21 cellular contexts compared by ENCODE assay signal in genomic region chr10:112622786-112623185, GRCh38.
DNase-seq lines count a peak whose midpoint lies in the region; ATAC-seq and TF ChIP-seq lines count a peak whose summit lies in the region.
"Had no signal": no experiment of that assay in that cellular context is flagged by ENCODE, and none has a peak within 500 bp of the region (broad histone marks: within the 10 kb centered on the region; RNA-seq: fewer than 3 reads in every experiment).

No MANE protein-coding gene starts in this region.

- H2BK120ac ChIP-seq in IMR-90 (ENCODE audit: low read depth, low read length) = no peak overlapping the region

- BruUV-seq in IMR-90 (replicated peaks; lab: Mats Ljungman, UMichigan) = no TSS peak

- H4K91ac ChIP-seq in IMR-90 (ENCODE audit: insufficient read depth, low read depth, low read length) = no peak overlapping the region

- no peak overlapping the region for H3K4me2 ChIP-seq in IMR-90 (ENCODE audit: low read depth, low read length)

- in situ Hi-C loops in IMR-90 (cut with MboI; ENCODE audit: low sequenced_read_pairs) = no loop called here

- POLR2A ChIA-PET in IMR-90 (lab: Charles Lee; ENCODE audit: unreplicated experiment) (interaction anchor here (0.6 kb wide), 1 partner anchor 36 kb away, joined by 3 read pairs; no protein-coding TSS in a partner anchor), RWPE1 (lab: Yijun Ruan, JAX; ENCODE audit: low non-redundant PET) (no interaction called here)

- DNase-seq in GM03348 (ENCODE audit: low spot score) (peak; percentile 11), IMR-90 (peak; percentile 5), fibroblast of peridontal ligament (ENCODE audit: extremely low read depth) (peak; percentile 9), sciatic nerve (ENCODE audit: low spot score) (no peak), RWPE1 (ENCODE audit: low spot score) (no peak), left ventricle myocardium inferior (no peak), amniotic stem cell (lab: John Stamatoyannopoulos, UW) (no peak)
- DNase-seq: ACHN; Caco-2; CD4-positive, CD25-positive, alpha-beta regulatory T cell; DMS153; EL; KBM-7; NCI-H1436 treated with DMSO at 0.1 percent for 48 hours; NCI-H2029 treated with DMSO at 0.1 percent for 48 hours; NCI-H510A; NCI-H774; PC-3 had no signal

- H2BK15ac ChIP-seq in IMR-90 (ENCODE audit: low read depth, low read length) = no peak overlapping the region

- intact Hi-C loops in IMR-90 (cut with micrococcal nuclease) = no loop called here
- intact Hi-C loops in sciatic nerve (cut with DNase I) = no loop called here
- intact Hi-C loops in left ventricle myocardium inferior (cut with micrococcal nuclease) = no loop called here

- no peak overlapping the region for H3K4me3 ChIP-seq in IMR-90 (ENCODE audit: insufficient read depth, low read depth, low read length)
- H3K4me3 ChIP-seq in left ventricle myocardium inferior = no peak overlapping the region
- H3K4me3 ChIP-seq: HAP-1, SJSA1 had no signal

- H2AK5ac ChIP-seq in IMR-90 (ENCODE audit: low read depth, low read length) = no peak overlapping the region

- H4K8ac ChIP-seq in IMR-90 (ENCODE audit: low read depth in 2 of 2, low read length in 2 of 2) = no peak overlapping the region

- H3K9me3 ChIP-seq in IMR-90 (ENCODE audit: control insufficient read depth, insufficient read depth, low read length) (no peaks in the 10 kb centered on the region), left ventricle myocardium inferior (replicated peaks) (no peaks in the 10 kb centered on the region)
- H3K9me3 ChIP-seq: Caco-2, HAP-1, SJSA1 had no signal

- H3K36me3 ChIP-seq in IMR-90 (ENCODE audit: control insufficient read depth, insufficient read depth, low read length) = no peaks in the 10 kb centered on the region
- no peaks in the 10 kb centered on the region for H3K36me3 ChIP-seq in left ventricle myocardium inferior
- H3K36me3 ChIP-seq: HAP-1, SJSA1 had no signal

- WGBS in IMR-90 (ENCODE audit: extremely low coverage in 2 of 2, insufficient read length in 1 of 2), 2 experiments = no CpG with 5 or more reads among the region's 2 CpGs

- H3K4me1 ChIP-seq in IMR-90 (ENCODE audit: control insufficient read depth, insufficient read depth, low read length) (no peaks in the 10 kb centered on the region), left ventricle myocardium inferior (peaks cover 14% of the 10 kb centered on the region)
- H3K4me1 ChIP-seq: Caco-2, SJSA1 had no signal

- no peaks in the 10 kb centered on the region for H3K27me3 ChIP-seq in IMR-90 (ENCODE audit: control insufficient read depth, insufficient read depth, low read length)
- H3K27me3 ChIP-seq in left ventricle myocardium inferior (ENCODE audit: low read depth) = no peaks in the 10 kb centered on the region
- H3K27me3 ChIP-seq: SJSA1 had no signal

- H3K9me1 ChIP-seq in IMR-90 (ENCODE audit: insufficient read depth, low read length) = no peaks in the 10 kb centered on the region; the same call in 1 of the 2 replicates

- no peak overlapping the region for H3K23ac ChIP-seq in IMR-90 (ENCODE audit: low read depth, low read length)

- no peak overlapping the region for H2AFZ ChIP-seq in IMR-90 (replicated peaks; ENCODE audit: low read length, poor library complexity)

- no peak overlapping the region for H2BK5ac ChIP-seq in IMR-90 (ENCODE audit: low read depth, low read length, poor library complexity, severe bottlenecking)

- no peak overlapping the region for H3K18ac ChIP-seq in IMR-90 (ENCODE audit: low read depth, low read length)

- H3K9ac ChIP-seq in IMR-90 (ENCODE audit: low read depth, low read length) = no peak overlapping the region

- no peak overlapping the region for H2AK9ac ChIP-seq in IMR-90 (replicated peaks; ENCODE audit: low read depth, low read length, poor library complexity)

- H2BK20ac ChIP-seq in IMR-90 (ENCODE audit: low read depth, low read length) = no peak overlapping the region

- H3K14ac ChIP-seq in IMR-90 (replicated peaks; ENCODE audit: low read depth, low read length) = no peak overlapping the region

- dilution Hi-C loops in IMR-90 (cut with HindIII; ENCODE audit: low sequenced_read_pairs, unreplicated experiment) = no loop called here

- TF ChIP-seq CTCF in IMR-90 (conservative IDR thresholded peaks at IDR 0.05; ENCODE audit: low read depth, low read length) (no peak), RWPE1 (conservative IDR thresholded peaks at IDR 0.05; ENCODE audit: low read depth) (no peak), left ventricle myocardium inferior (IDR thresholded peaks at IDR 0.05; ENCODE audit: borderline replicate concordance) (no peak)

- no peak overlapping the region for H3K27ac ChIP-seq in IMR-90 (ENCODE audit: insufficient read depth, low read length)
- H3K27ac ChIP-seq in RWPE1 = no peak overlapping the region
- no peak overlapping the region for H3K27ac ChIP-seq in left ventricle myocardium inferior (replicated peaks)
- H3K27ac ChIP-seq: SJSA1 had no signal

- H3K79me1 ChIP-seq in IMR-90 (ENCODE audit: low read depth in 1 of 2, low read length in 2 of 2) = no peaks in the 10 kb centered on the region; a peak in 1 of 4 replicates

- ATAC-seq in IMR-90 (ENCODE audit: low read depth) (no peak), sciatic nerve (peak; percentile 55), GM19324 (IDR thresholded peaks at IDR 0.05; ENCODE audit: low FRiP score, unreplicated experiment) (no peak)
- ATAC-seq: PC-3 had no signal

- TF ChIP-seq RAD21 in IMR-90 (IDR thresholded peaks at IDR 0.05; ENCODE audit: low read length) = no peak

- H3K56ac ChIP-seq in IMR-90 (ENCODE audit: extremely low read depth, insufficient read depth, low read length) = no peak overlapping the region

- no peaks in the 10 kb centered on the region for H4K20me1 ChIP-seq in IMR-90 (ENCODE audit: insufficient read depth, low read length)

- CTCF ChIA-PET in IMR-90 (lab: Yijun Ruan, JAX) = no interaction called here
- CTCF ChIA-PET in RWPE1 (lab: Yijun Ruan, JAX) = interaction anchor here (0.9 kb wide), 1 partner anchor 374 kb away, joined by 3 read pairs; no protein-coding TSS in a partner anchor

- no peak overlapping the region for H4K5ac ChIP-seq in IMR-90 (ENCODE audit: low read depth, low read length)

- H3K4ac ChIP-seq in IMR-90 (ENCODE audit: low read depth, low read length) = no peak overlapping the region

- TF ChIP-seq POLR2A in IMR-90 (IDR thresholded peaks at IDR 0.05; ENCODE audit: low read depth, low read length) = no peak

TF ChIP-seq in IMR-90, 13 proteins besides CTCF, POLR2A, EP300 and RAD21:
- no peak for TF ChIP-seq NFE2L2 (IDR thresholded peaks at IDR 0.05; ENCODE audit: low read depth, low read length)
- TF ChIP-seq FOS (IDR thresholded peaks at IDR 0.05; ENCODE audit: low read depth, low read length) = no peak
- no peak for TF ChIP-seq MAZ (IDR thresholded peaks at IDR 0.05; ENCODE audit: borderline replicate concordance, low read depth, low read length)
- TF ChIP-seq BHLHE40 (IDR thresholded peaks at IDR 0.05; ENCODE audit: low read depth, low read length) = no peak
- TF ChIP-seq MAFK (IDR thresholded peaks at IDR 0.05; ENCODE audit: low read depth, low read length) = no peak
- no peak for TF ChIP-seq SMC3 (IDR thresholded peaks at IDR 0.05; ENCODE audit: low read depth, low read length)
- TF ChIP-seq, protein P1, sequence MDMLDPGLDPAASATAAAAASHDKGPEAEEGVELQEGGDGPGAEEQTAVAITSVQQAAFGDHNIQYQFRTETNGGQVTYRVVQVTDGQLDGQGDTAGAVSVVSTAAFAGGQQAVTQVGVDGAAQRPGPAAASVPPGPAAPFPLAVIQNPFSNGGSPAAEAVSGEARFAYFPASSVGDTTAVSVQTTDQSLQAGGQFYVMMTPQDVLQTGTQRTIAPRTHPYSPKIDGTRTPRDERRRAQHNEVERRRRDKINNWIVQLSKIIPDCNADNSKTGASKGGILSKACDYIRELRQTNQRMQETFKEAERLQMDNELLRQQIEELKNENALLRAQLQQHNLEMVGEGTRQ (IDR thresholded peaks at IDR 0.05; ENCODE audit: low read depth, low read length) = no peak
- no peak for TF ChIP-seq RFX5 (IDR thresholded peaks at IDR 0.05; ENCODE audit: low read depth, low read length)
- no peak for TF ChIP-seq CEBPB (IDR thresholded peaks at IDR 0.05; ENCODE audit: low read depth, low read length)
- no peak for TF ChIP-seq MXI1 (IDR thresholded peaks at IDR 0.05; ENCODE audit: borderline replicate concordance, low read depth, low read length)

Comparison
In these comparisons a context has a peak if more than half of its experiments do, and no peak if none do; other contexts are left out.
1. DNase-seq: peak in GM03348 (single experiment), IMR-90 (single experiment) and fibroblast of peridontal ligament (single experiment); none in sciatic nerve (single experiment), RWPE1 (single experiment), left ventricle myocardium inferior (single experiment) and amniotic stem cell (single experiment).